In the genomic region with DNA sequence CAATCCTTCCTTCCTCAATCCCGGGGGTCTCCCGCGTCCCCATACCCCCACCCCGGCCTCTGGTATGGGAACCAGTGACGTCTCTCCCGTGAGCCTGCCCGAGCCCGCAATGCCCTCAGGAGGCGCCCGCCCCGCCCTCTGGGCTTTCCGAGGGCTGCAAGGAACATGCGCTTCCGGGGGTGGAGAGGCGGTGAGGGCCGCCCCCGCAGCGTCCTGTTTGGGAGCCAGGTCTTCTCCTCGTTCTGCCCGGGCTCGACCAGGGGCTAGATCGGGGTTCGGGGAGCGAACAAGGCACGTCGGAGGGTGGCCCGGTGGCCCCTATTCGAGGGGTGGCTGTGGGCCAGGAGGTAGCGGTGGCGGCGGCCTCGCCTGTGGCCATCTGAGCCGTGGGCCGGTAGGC, we compare ENCODE assay signal across 25 cellular contexts. TPM values are rescaled to one million over a fixed set of nuclear protein-coding genes. Genes with fewer than 3 reads are reported as not detected.
"Had no signal": no experiment of that assay in that cellular context is flagged by ENCODE, and none has a peak within 500 bp of the region (broad histone marks: within the 10 kb centered on the region; RNA-seq: fewer than 3 reads in every experiment).

No MANE protein-coding gene starts in this region.

- H3K9me3 Mint-ChIP-seq: T-cell had no signal

- DNase-seq: KBM-7, MV-4-11, NCI-H1048, NCI-H1105, NCI-H1417, NCI-H1436 treated with DMSO at 0.1 percent for 48 hours, NCI-H1694, NCI-H187 treated with DMSO at 0.1 percent for 48 hours, NCI-H2029 treated with DMSO at 0.1 percent for 48 hours, NCI-H226, NCI-H446, NCI-H510A, NCI-H524 treated with DMSO at 0.1 percent for 48 hours, RPMI8226, SHP77, SK-N-SH, SW 1271, T-cell had no signal

- H3K4me1 Mint-ChIP-seq: IgD-negative memory B cell, T-cell had no signal

- ATAC-seq: T-cell had no signal

- H3K9ac ChIP-seq: SK-N-SH had no signal

- H3K27ac ChIP-seq: HL-60 had no signal

- FAIRE-seq: HTR-8/SVneo, RCC 7860 had no signal

- H3K36me3 Mint-ChIP-seq: IgD-negative memory B cell, T-cell had no signal

- H3K4me2 ChIP-seq: SK-N-SH had no signal

- H3K9me3 ChIP-seq: SK-N-SH had no signal

- H3K4me3 Mint-ChIP-seq: IgD-negative memory B cell, T-cell had no signal

- H3K27ac Mint-ChIP-seq: IgD-negative memory B cell, T-cell had no signal

- H3K9me2 ChIP-seq: SK-N-SH had no signal

RNA-seq across cellular contexts. Expression of a gene that starts 6.6 kb away (rescaled TPM):
- total RNA-seq: LHCN-M2, MCF 10A, SK-MEL-5, T-cell had no signal
- polyA plus RNA-seq: IgD-negative memory B cell had no signal

RNA-seq across cellular contexts. Expression of a gene that starts 54.6 kb away (rescaled TPM):
- total RNA-seq: LHCN-M2, SK-MEL-5, T-cell had no signal
- polyA plus RNA-seq: IgD-negative memory B cell had no signal
